23 cellular contexts compared by ENCODE assay signal in the genomic region with DNA sequence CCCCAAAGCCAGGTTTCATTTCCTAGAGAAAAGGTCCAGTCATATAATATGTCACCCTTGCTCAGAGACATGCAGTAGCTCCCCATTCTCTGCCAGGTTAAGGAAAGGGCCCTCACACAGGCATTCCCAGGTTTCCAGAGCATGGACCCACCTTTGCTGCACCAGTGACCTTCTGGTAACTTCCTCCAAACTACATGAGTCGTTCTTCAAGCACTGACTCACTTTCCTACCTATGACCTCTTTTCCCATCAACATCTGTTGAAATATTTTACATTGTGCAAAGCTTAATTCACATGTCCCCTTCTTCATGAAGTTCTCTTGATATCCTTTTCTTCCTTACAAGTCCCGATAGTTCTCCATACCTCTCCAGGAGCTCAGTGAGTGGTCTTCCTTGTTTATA. TPM values are rescaled to one million over a fixed set of nuclear protein-coding genes. Genes with fewer than 3 reads are reported as not detected.
DNase-seq lines count a peak whose midpoint lies in the region; ATAC-seq lines count a peak whose summit lies in the region.
"Had no signal": no experiment of that assay in that cellular context is flagged by ENCODE, and none has a peak within 500 bp of the region (broad histone marks: within the 10 kb centered on the region; RNA-seq: fewer than 3 reads in every experiment).

No MANE protein-coding gene starts in this region.

- peak overlapping the region; percentile 0 for H3K27ac Mint-ChIP-seq in activated T-cell treated with anti-CD3 and anti-CD28 coated beads, Interleukin-2, amount 50 U/mL, for 72 hours
- H3K27ac Mint-ChIP-seq: activated B cell treated with CpG ODN at 0.5 μM for 24 hours, IgD-negative memory B cell had no signal

- no peaks in the 10 kb centered on the region for H3K36me3 Mint-ChIP-seq in activated T-cell treated with anti-CD3 and anti-CD28 coated beads, Interleukin-2, amount 50 U/mL, for 72 hours (ENCODE audit: insufficient read depth in 2 of 2)
- H3K36me3 Mint-ChIP-seq: IgD-negative memory B cell had no signal

- no peak for DNase-seq in activated T-cell treated with anti-CD3 and anti-CD28 coated beads, Interleukin-2, amount 50 U/mL, for 72 hours
- DNase-seq in activated T-cell treated with anti-CD3 and anti-CD28 coated beads for 4 hours (no peak), LoVo (ENCODE audit: low spot score) (peak; percentile 1), amniotic epithelial cell (ENCODE audit: low read depth) (peak; percentile 42), kidney glomerular epithelial cell (lab: John Stamatoyannopoulos, UW) (peak; percentile 7)
- no peak for DNase-seq in activated CD4-positive, alpha-beta T cell treated with anti-CD3 and anti-CD28 coated beads for 48 hours
- DNase-seq: activated B cell treated with CpG ODN at 0.5 μM for 24 hours; activated effector memory CD4-positive, alpha-beta T cell treated with Interleukin-2 at 50 U/mL for 16 hours; amniotic stem cell; DMS 273 treated with DMSO at 0.1 percent for 48 hours; glutamatergic neuron; left colon; MV-4-11; NCI-H187 treated with DMSO at 0.1 percent for 48 hours; NCI-H2227 treated with DMSO at 0.1 percent for 48 hours; Peyer's patch; SK-N-SH; stimulated activated CD4-positive, alpha-beta T cell treated with anti-CD3 and anti-CD28 coated beads, Interleukin-1b, Interleukin-23, amount 100 ng/mL, for 48 hours; stimulated activated naive CD4-positive, alpha-beta T cell; tibial artery had no signal

- H3K9me3 Mint-ChIP-seq in activated T-cell treated with anti-CD3 and anti-CD28 coated beads, Interleukin-2, amount 50 U/mL, for 72 hours = no peaks in the 10 kb centered on the region
- H3K9me3 Mint-ChIP-seq: activated B cell treated with CpG ODN at 0.5 μM for 24 hours, IgD-negative memory B cell had no signal

- H3K4me3 Mint-ChIP-seq in activated T-cell treated with anti-CD3 and anti-CD28 coated beads, Interleukin-2, amount 50 U/mL, for 72 hours = peak overlapping the region; percentile 0 to 35
- H3K4me3 Mint-ChIP-seq: activated B cell treated with CpG ODN at 0.5 μM for 24 hours, IgD-negative memory B cell had no signal

- peaks cover 17% of the 10 kb centered on the region for H3K27me3 Mint-ChIP-seq in activated T-cell treated with anti-CD3 and anti-CD28 coated beads, Interleukin-2, amount 50 U/mL, for 72 hours (ENCODE audit: low read depth)

- ATAC-seq in activated T-cell treated with anti-CD3 and anti-CD28 coated beads, Interleukin-2, amount 50 U/mL, for 72 hours (replicated peaks in 1 of 2) = peak; percentile 17 to 47
- ATAC-seq in GM18858 (IDR thresholded peaks at IDR 0.05; ENCODE audit: unreplicated experiment) = no peak
- no peak for ATAC-seq in HG02571 (IDR thresholded peaks at IDR 0.05; ENCODE audit: unreplicated experiment)
- ATAC-seq: left colon had no signal

- peaks cover 32% of the 10 kb centered on the region for H3K4me1 Mint-ChIP-seq in activated T-cell treated with anti-CD3 and anti-CD28 coated beads, Interleukin-2, amount 50 U/mL, for 72 hours (ENCODE audit: low read depth)
- H3K4me1 Mint-ChIP-seq: activated B cell treated with CpG ODN at 0.5 μM for 24 hours had no signal

RNA-seq across cellular contexts. Expression of gene SH3TC2, which starts 25.9 kb away (rescaled TPM):
- total RNA-seq in activated T-cell treated with anti-CD3 and anti-CD28 coated beads, Interleukin-2, amount 50 U/mL, for 72 hours = under 1 TPM in 1 of 2 donors, not detected in 1; 0.24 TPM
- total RNA-seq: activated B cell treated with CpG ODN at 0.5 μM for 24 hours had no signal

Comparison
In these comparisons a context has a peak if more than half of its experiments do, and no peak if none do; other contexts are left out.
1. ATAC-seq: peak in activated T-cell treated with anti-CD3 and anti-CD28 coated beads, Interleukin-2, amount 50 U/mL, for 72 hours (2 of 2); none in GM18858 (single experiment) and HG02571 (single experiment).
2. DNase-seq: peak in LoVo (single experiment), amniotic epithelial cell (single experiment) and kidney glomerular epithelial cell (single experiment); none in activated T-cell treated with anti-CD3 and anti-CD28 coated beads, Interleukin-2, amount 50 U/mL, for 72 hours (0 of 2), activated T-cell treated with anti-CD3 and anti-CD28 coated beads for 4 hours (single experiment) and activated CD4-positive, alpha-beta T cell treated with anti-CD3 and anti-CD28 coated beads for 48 hours (single experiment).